ENCODE assay signal across 26 cellular contexts in the genomic region with DNA sequence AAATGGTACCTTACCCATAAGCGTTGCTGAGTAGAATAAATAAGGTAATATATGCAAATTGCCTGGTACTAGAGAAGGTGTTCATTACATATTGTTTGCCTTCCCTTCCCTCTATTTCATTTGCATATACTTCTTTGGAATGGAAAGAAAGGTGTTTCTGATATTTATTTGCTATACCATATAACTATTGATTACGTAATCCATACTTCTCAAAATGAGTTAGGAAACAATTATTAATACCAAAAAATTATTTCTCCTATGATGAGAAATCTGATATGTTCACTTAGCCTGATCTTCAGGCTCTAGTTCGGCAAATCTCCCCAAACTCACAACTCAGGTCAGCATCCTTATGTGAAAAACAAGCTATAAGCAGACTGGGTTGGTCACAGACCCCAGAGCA.
"Had no signal": no experiment of that assay in that cellular context is flagged by ENCODE, and none has a peak within 500 bp of the region (broad histone marks: within the 10 kb centered on the region; RNA-seq: fewer than 3 reads in every experiment).

No MANE protein-coding gene starts in this region.

- H3K27ac ChIP-seq: left lung, lower lobe of right lung, ovary, right atrium auricular region, skin epidermis, tibial nerve, uterus had no signal

- H3K27me3 Mint-ChIP-seq: stimulated activated naive CD8-positive, alpha-beta T cell treated with anti-CD3 and anti-CD28 coated beads, Interleukin-15, Interleukin-2, amounts not matched to agents 100 ng/mL and 50 ng/mL, for 24 hours had no signal

- H3K4me3 ChIP-seq: left lung, lower lobe of right lung, ovary, right atrium auricular region, skin epidermis, tibial nerve, uterus had no signal

- H3K9me3 Mint-ChIP-seq: nephron progenitor cell had no signal

- H3K27me3 ChIP-seq: left lung, ovary, right atrium auricular region, tibial nerve, uterus had no signal

- FAIRE-seq: islet of Langerhans, kidney had no signal

- H3K4me1 ChIP-seq: left lung, lower lobe of right lung, right atrium auricular region, tibial nerve, uterus had no signal

- ATAC-seq: left colon; left lung; lower lobe of right lung; natural killer cell; sciatic nerve; stimulated activated effector memory CD8-positive, alpha-beta T cell treated with anti-CD3 and anti-CD28 coated beads, Interleukin-12 subunit alpha, Interleukin-12 subunit beta, amount 100 ng/mL, for 72 hours had no signal

- H3K4me3 Mint-ChIP-seq: immature natural killer cell; mesothelial cell of epicardium; naive B cell; natural killer cell; nephron progenitor cell; stimulated activated effector memory CD8-positive, alpha-beta T cell treated with anti-CD3 and anti-CD28 coated beads, Interleukin-12 subunit alpha, Interleukin-12 subunit beta, amount 100 ng/mL, for 72 hours; stimulated activated naive CD8-positive, alpha-beta T cell treated with anti-CD3 and anti-CD28 coated beads, Interleukin-15, Interleukin-2, amounts not matched to agents 100 ng/mL and 50 ng/mL, for 24 hours; type B pancreatic cell had no signal

- H3K36me3 Mint-ChIP-seq: mesothelial cell of epicardium; natural killer cell; stimulated activated effector memory CD8-positive, alpha-beta T cell treated with anti-CD3 and anti-CD28 coated beads, Interleukin-12 subunit alpha, Interleukin-12 subunit beta, amount 100 ng/mL, for 72 hours had no signal

- DNase-seq: hypothalamus; immature natural killer cell; kidney; left colon; left lung; lower lobe of right lung; mammary epithelial cell; mesenchymal stem cell; naive B cell; natural killer cell; nephron progenitor cell; ovary; stimulated activated CD4-positive, alpha-beta T cell treated with anti-CD3 and anti-CD28 coated beads, Interleukin-12 subunit alpha, Interleukin-12 subunit beta, amount 100 ng/mL, for 4 hours; stimulated activated CD4-positive, alpha-beta T cell treated with anti-CD3 and anti-CD28 coated beads, Interleukin-4, amount 100 ng/mL, for 24 hours; stimulated activated naive CD4-positive, alpha-beta T cell; uterus had no signal

- H3K9me3 ChIP-seq: left lung, lower lobe of right lung, ovary, right atrium auricular region, tibial nerve, uterus had no signal

- H3K36me3 ChIP-seq: left lung, lower lobe of right lung, ovary, right atrium auricular region, tibial nerve, uterus had no signal

- H3K27ac Mint-ChIP-seq: mesothelial cell of epicardium; naive B cell; natural killer cell; nephron progenitor cell; progenitor cell of endocrine pancreas; stimulated activated effector memory CD8-positive, alpha-beta T cell treated with anti-CD3 and anti-CD28 coated beads, Interleukin-12 subunit alpha, Interleukin-12 subunit beta, amount 100 ng/mL, for 72 hours; stimulated activated naive CD8-positive, alpha-beta T cell treated with anti-CD3 and anti-CD28 coated beads, Interleukin-15, Interleukin-2, amounts not matched to agents 100 ng/mL and 50 ng/mL, for 24 hours; type B pancreatic cell had no signal
